ENCODE assay signal across 9 cellular contexts in genomic region chr17:45225964-45226530, GRCh38. TPM values are rescaled to one million over a fixed set of nuclear protein-coding genes. Genes with fewer than 3 reads are reported as not detected.
A peak's percentile ranks its signal among the peaks of the same experiment; 100 is the strongest.
DNase-seq lines count a peak whose midpoint lies in the region; ATAC-seq and TF ChIP-seq lines count a peak whose summit lies in the region.
"Had no signal": no experiment of that assay in that cellular context is flagged by ENCODE, and none has a peak within 500 bp of the region (broad histone marks: within the 10 kb centered on the region; RNA-seq: fewer than 3 reads in every experiment).

No MANE protein-coding gene starts in this region.

- DNase-seq in SKM-1 (lab: John Stamatoyannopoulos, UW; ENCODE audit: unreplicated experiment) (peak; percentile 98), HuH-7.5 (ENCODE audit: low spot score) (no peak)
- DNase-seq in stimulated activated CD8-positive, alpha-beta memory T cell treated with anti-CD3 and anti-CD28 coated beads, Interleukin-2, amount 100 ng/mL, for 1 hour (ENCODE audit: low read depth in 2 of 2): peak; percentile 88 to 92

- H3K4me1 ChIP-seq in liver (ENCODE audit: control insufficient read depth in 4 of 4, insufficient read depth in 4 of 4, low read length in 3 of 4): peaks cover 0 to 11% (median 4%) of the 10 kb centered on the region in 4 donors

- H3K9me3 Mint-ChIP-seq in activated naive CD4-positive, alpha-beta T cell treated with anti-CD3 and anti-CD28 coated beads, Interleukin-2, amount 50 U/mL, for 24 hours: no peaks in the 10 kb centered on the region

- 75% methylated on average over 11 of the region's 11 CpGs for WGBS in liver

- peak overlapping the region; percentile 94 for H3K4me3 Mint-ChIP-seq in activated naive CD4-positive, alpha-beta T cell treated with anti-CD3 and anti-CD28 coated beads, Interleukin-2, amount 50 U/mL, for 24 hours

- no peak for TF ChIP-seq RAD21 in liver (IDR thresholded peaks at IDR 0.05)

- H3K9me3 ChIP-seq in liver (ENCODE audit: control insufficient read depth in 4 of 4, low read length in 3 of 4): no peaks in the 10 kb centered on the region

- no peaks in the 10 kb centered on the region for H3K27me3 ChIP-seq in liver (ENCODE audit: control insufficient read depth in 4 of 4, insufficient read depth in 4 of 4, low read length in 3 of 4)

- peak; percentile 95 for TF ChIP-seq POLR2A in GM15510 (IDR thresholded peaks at IDR 0.05; ENCODE audit: borderline replicate concordance, extremely low read depth, insufficient read length)

- H3K36me3 ChIP-seq in liver (ENCODE audit: control insufficient read depth in 4 of 4, insufficient read depth in 3 of 4, low read depth in 1 of 4, low read length in 3 of 4): no peaks in the 10 kb centered on the region

- peak overlapping the region; percentile 76 to 80 for H3K27ac ChIP-seq in liver (ENCODE audit: low read depth in 1 of 2, low read length in 2 of 2)

- H3K27me3 Mint-ChIP-seq in activated naive CD4-positive, alpha-beta T cell treated with anti-CD3 and anti-CD28 coated beads, Interleukin-2, amount 50 U/mL, for 24 hours: no peaks in the 10 kb centered on the region

- no peak for TF ChIP-seq CTCF in liver (IDR thresholded peaks at IDR 0.05; ENCODE audit: low read depth, low read length, missing input control)

- peak overlapping the region; percentile 3 to 76 for H3K9ac ChIP-seq in liver (ENCODE audit: low read depth in 1 of 2, low read length in 2 of 2)

- H3K36me3 Mint-ChIP-seq in activated naive CD4-positive, alpha-beta T cell treated with anti-CD3 and anti-CD28 coated beads, Interleukin-2, amount 50 U/mL, for 24 hours: no peaks in the 10 kb centered on the region

- H3K27ac Mint-ChIP-seq in activated naive CD4-positive, alpha-beta T cell treated with anti-CD3 and anti-CD28 coated beads, Interleukin-2, amount 50 U/mL, for 24 hours: peak overlapping the region; percentile 100

- H3K4me1 Mint-ChIP-seq in activated naive CD4-positive, alpha-beta T cell treated with anti-CD3 and anti-CD28 coated beads, Interleukin-2, amount 50 U/mL, for 24 hours: peaks cover 65% of the 10 kb centered on the region

- H3K4me3 ChIP-seq in liver (ENCODE audit: low read depth in 1 of 3, low read length in 3 of 3): no peak overlapping the region

- peak; percentile 36 for ATAC-seq in HG03039 (IDR thresholded peaks at IDR 0.05; ENCODE audit: unreplicated experiment)
- no peak for ATAC-seq in HG02938 (IDR thresholded peaks at IDR 0.05; ENCODE audit: unreplicated experiment)

TF ChIP-seq in liver, 16 proteins besides CTCF, POLR2A, EP300 and RAD21:
- TF ChIP-seq GABPA (IDR thresholded peaks at IDR 0.05 in 1 of 2, conservative IDR thresholded peaks at IDR 0.05 in 1 of 2): peak in 1 of 2 donors; percentile 27
- no peak for TF ChIP-seq TAF1 (conservative IDR thresholded peaks at IDR 0.05)
- TF ChIP-seq SP1 (IDR thresholded peaks at IDR 0.05): peak; percentile 16
TF ChIP-seq in liver: peak in this region for 2.

RNA-seq across cellular contexts. Expression of gene FMNL1, which starts 4.4 kb away (rescaled TPM):
- total RNA-seq in liver: 1 to 10 TPM; 7.0 to 7.4 TPM
- polyA plus RNA-seq in liver: 1 to 10 TPM; 1.5 to 2.7 TPM

RNA-seq across cellular contexts. Expression of gene SPATA32, which starts 35.8 kb away (rescaled TPM):
- not detected for total RNA-seq in liver
- not detected for polyA plus RNA-seq in liver
- total RNA-seq: NCI-H460 had no signal
